In genomic region chr5:151281001-151281639, GRCh38 we compare ENCODE assay signal across 1 cellular context.
TF ChIP-seq lines count a peak whose summit lies in the region.

No MANE protein-coding gene starts in this region.

TF ChIP-seq in HepG2, 621 proteins besides CTCF, POLR2A, EP300 and RAD21:
- TF ChIP-seq PBX2 (CRISPR knock-in tag; IDR thresholded peaks at IDR 0.05) (no peak), ZNF776 (CRISPR knock-in tag; IDR thresholded peaks at IDR 0.05) (no peak), ZNF770 (CRISPR knock-in tag; IDR thresholded peaks at IDR 0.05) (no peak), DMAP1 (CRISPR knock-in tag; IDR thresholded peaks at IDR 0.05) (no peak), IKZF1 (IDR thresholded peaks at IDR 0.05) (no peak), BRF2 (CRISPR knock-in tag; IDR thresholded peaks at IDR 0.05) (no peak), ELF3 (CRISPR knock-in tag; IDR thresholded peaks at IDR 0.05) (no peak), JARID2 (CRISPR knock-in tag; IDR thresholded peaks at IDR 0.05; ENCODE audit: insufficient replicate concordance) (no peak), ATF1 (CRISPR knock-in tag; IDR thresholded peaks at IDR 0.05) (no peak), EED (CRISPR knock-in tag; IDR thresholded peaks at IDR 0.05) (no peak), MYNN (CRISPR knock-in tag; IDR thresholded peaks at IDR 0.05; ENCODE audit: low read depth) (no peak), TBP (CRISPR knock-in tag; IDR thresholded peaks at IDR 0.05) (no peak), HOXD1 (CRISPR knock-in tag; IDR thresholded peaks at IDR 0.05) (no peak)
